19 cellular contexts compared by ENCODE assay signal in the genomic region with DNA sequence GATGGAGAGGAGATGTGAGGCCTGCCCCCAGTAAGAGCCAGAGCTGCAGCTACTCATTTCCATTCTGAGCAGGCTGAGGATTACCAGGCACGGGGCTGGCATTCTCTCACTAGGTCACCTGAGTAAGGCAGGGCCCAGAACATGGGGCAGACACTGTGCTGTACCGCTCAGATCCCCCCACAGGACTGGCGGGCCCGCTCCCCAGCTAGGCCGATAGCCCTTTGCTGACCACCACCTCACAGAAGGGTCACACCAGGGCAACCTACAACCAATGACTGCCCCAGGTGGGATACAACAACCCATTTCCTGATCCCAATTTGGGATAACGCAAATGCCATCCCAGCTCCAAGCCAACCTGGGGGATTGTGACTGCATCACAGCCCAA. TPM values are rescaled to one million over a fixed set of nuclear protein-coding genes. Genes with fewer than 3 reads are reported as not detected.
DNase-seq lines count a peak whose midpoint lies in the region; ATAC-seq, FAIRE-seq and TF ChIP-seq lines count a peak whose summit lies in the region.
"Had no signal": no experiment of that assay in that cellular context is flagged by ENCODE, and none has a peak within 500 bp of the region (broad histone marks: within the 10 kb centered on the region; RNA-seq: fewer than 3 reads in every experiment).

No MANE protein-coding gene starts in this region.

- peaks cover 65% of the 10 kb centered on the region for H3K36me3 Mint-ChIP-seq in activated CD4-positive, alpha-beta memory T cell treated with anti-CD3 and anti-CD28 coated beads for 36 hours
- H3K36me3 Mint-ChIP-seq in activated CD4-positive, alpha-beta memory T cell treated with anti-CD3 and anti-CD28 coated beads, Interleukin-2, amount 10 ng/mL, durations not matched to agents 7 days and 5 days (ENCODE audit: low read depth): peaks cover 87% of the 10 kb centered on the region
- peaks cover 83% of the 10 kb centered on the region for H3K36me3 Mint-ChIP-seq in activated naive CD8-positive, alpha-beta T cell treated with anti-CD3 and anti-CD28 coated beads, Interleukin-2, amount 50 U/mL, for 24 hours (ENCODE audit: low read depth)
- peaks cover 1% of the 10 kb centered on the region for H3K36me3 Mint-ChIP-seq in progenitor cell of endocrine pancreas (ENCODE audit: insufficient read depth)

- CTCF ChIA-PET in activated CD4-positive, alpha-beta memory T cell treated with anti-CD3 and anti-CD28 coated beads for 36 hours (lab: Charles Lee): interaction anchor here (1.3 to 9.8 kb wide), 5 partner anchors 9 to 49 kb away, joined by 5 to 228 read pairs (median 23); no protein-coding TSS in a partner anchor
- CTCF ChIA-PET in activated CD4-positive, alpha-beta memory T cell treated with anti-CD3 and anti-CD28 coated beads, Interleukin-2, amount 10 ng/mL, durations not matched to agents 7 days and 5 days (lab: Charles Lee): interaction anchor here (2.3 to 11.3 kb wide), 6 partner anchors 20 to 50 kb away, joined by 11 to 163 read pairs (median 22); a partner anchor contains a TSS

- H3K27ac Mint-ChIP-seq in activated CD4-positive, alpha-beta memory T cell treated with anti-CD3 and anti-CD28 coated beads for 36 hours: peak overlapping the region; percentile 72
- no peak overlapping the region for H3K27ac Mint-ChIP-seq in activated CD4-positive, alpha-beta memory T cell treated with anti-CD3 and anti-CD28 coated beads, Interleukin-2, amount 10 ng/mL, durations not matched to agents 7 days and 5 days
- peak overlapping the region; percentile 86 for H3K27ac Mint-ChIP-seq in activated naive CD8-positive, alpha-beta T cell treated with anti-CD3 and anti-CD28 coated beads, Interleukin-2, amount 50 U/mL, for 24 hours
- peak overlapping the region; percentile 71 for H3K27ac Mint-ChIP-seq in progenitor cell of endocrine pancreas
- H3K27ac Mint-ChIP-seq: GM23338 had no signal

- no peak for TF ChIP-seq CTCF in progenitor cell of endocrine pancreas (IDR thresholded peaks at IDR 0.05; ENCODE audit: unreplicated experiment)

- peaks cover 81% of the 10 kb centered on the region for H3K4me1 Mint-ChIP-seq in activated CD4-positive, alpha-beta memory T cell treated with anti-CD3 and anti-CD28 coated beads for 36 hours (ENCODE audit: low read depth)
- H3K4me1 Mint-ChIP-seq in activated CD4-positive, alpha-beta memory T cell treated with anti-CD3 and anti-CD28 coated beads, Interleukin-2, amount 10 ng/mL, durations not matched to agents 7 days and 5 days: peaks cover 75% of the 10 kb centered on the region
- peaks cover 88% of the 10 kb centered on the region for H3K4me1 Mint-ChIP-seq in activated naive CD8-positive, alpha-beta T cell treated with anti-CD3 and anti-CD28 coated beads, Interleukin-2, amount 50 U/mL, for 24 hours
- no peaks in the 10 kb centered on the region for H3K4me1 Mint-ChIP-seq in progenitor cell of endocrine pancreas (ENCODE audit: low read depth)

- peak; percentile 45; the same call in 1 of the 2 replicates for TF ChIP-seq POLR2A in GM12892 (IDR thresholded peaks at IDR 0.05; ENCODE audit: low read depth, low read length)

- no peaks in the 10 kb centered on the region for H3K9me3 Mint-ChIP-seq in activated CD4-positive, alpha-beta memory T cell treated with anti-CD3 and anti-CD28 coated beads for 36 hours
- no peaks in the 10 kb centered on the region for H3K9me3 Mint-ChIP-seq in activated CD4-positive, alpha-beta memory T cell treated with anti-CD3 and anti-CD28 coated beads, Interleukin-2, amount 10 ng/mL, durations not matched to agents 7 days and 5 days
- H3K9me3 Mint-ChIP-seq in activated naive CD8-positive, alpha-beta T cell treated with anti-CD3 and anti-CD28 coated beads, Interleukin-2, amount 50 U/mL, for 24 hours: no peaks in the 10 kb centered on the region
- no peaks in the 10 kb centered on the region for H3K9me3 Mint-ChIP-seq in progenitor cell of endocrine pancreas (ENCODE audit: low read depth)
- H3K9me3 Mint-ChIP-seq: activated T-cell treated with anti-CD3 and anti-CD28 coated beads, Interleukin-2, amount 50 U/mL, for 4 hours; GM23338 had no signal

- no peaks in the 10 kb centered on the region for H3K27me3 Mint-ChIP-seq in activated CD4-positive, alpha-beta memory T cell treated with anti-CD3 and anti-CD28 coated beads for 36 hours
- H3K27me3 Mint-ChIP-seq in activated CD4-positive, alpha-beta memory T cell treated with anti-CD3 and anti-CD28 coated beads, Interleukin-2, amount 10 ng/mL, durations not matched to agents 7 days and 5 days: no peaks in the 10 kb centered on the region
- H3K27me3 Mint-ChIP-seq in activated naive CD8-positive, alpha-beta T cell treated with anti-CD3 and anti-CD28 coated beads, Interleukin-2, amount 50 U/mL, for 24 hours: no peaks in the 10 kb centered on the region
- H3K27me3 Mint-ChIP-seq in progenitor cell of endocrine pancreas: no peaks in the 10 kb centered on the region

- POLR2A ChIA-PET in activated CD4-positive, alpha-beta memory T cell treated with anti-CD3 and anti-CD28 coated beads for 36 hours (lab: Charles Lee): interaction anchor here (1.0 to 2.0 kb wide), 3 partner anchors 10 to 27 kb away, joined by 4 to 5 read pairs (median 4); no protein-coding TSS in a partner anchor
- POLR2A ChIA-PET in activated CD4-positive, alpha-beta memory T cell treated with anti-CD3 and anti-CD28 coated beads, Interleukin-2, amount 10 ng/mL, durations not matched to agents 7 days and 5 days (lab: Charles Lee): interaction anchor here (0.8 to 5.8 kb wide), 4 partner anchors 17 to 195 kb away, joined by 3 to 60 read pairs (median 7); a partner anchor contains a TSS

- ATAC-seq in activated naive CD8-positive, alpha-beta T cell treated with anti-CD3 and anti-CD28 coated beads, Interleukin-2, amount 50 U/mL, for 24 hours: no peak
- ATAC-seq in HG02763 (IDR thresholded peaks at IDR 0.05; ENCODE audit: unreplicated experiment): no peak
- ATAC-seq: activated T-cell treated with anti-CD3 and anti-CD28 coated beads, Interleukin-2, amount 50 U/mL, for 4 hours; GM23338; left ventricle myocardium superior had no signal

- no peak for FAIRE-seq in GM12892 (lab: Jason Lieb, UNC)
- FAIRE-seq: bronchial epithelial cell, endothelial cell of umbilical vein, GM12891 had no signal

- intact Hi-C loops in activated CD4-positive, alpha-beta memory T cell treated with anti-CD3 and anti-CD28 coated beads for 36 hours (cut with micrococcal nuclease): no loop called here

- no peak overlapping the region for H3K4me3 Mint-ChIP-seq in activated CD4-positive, alpha-beta memory T cell treated with anti-CD3 and anti-CD28 coated beads for 36 hours
- no peak overlapping the region for H3K4me3 Mint-ChIP-seq in activated CD4-positive, alpha-beta memory T cell treated with anti-CD3 and anti-CD28 coated beads, Interleukin-2, amount 10 ng/mL, durations not matched to agents 7 days and 5 days
- H3K4me3 Mint-ChIP-seq in activated naive CD8-positive, alpha-beta T cell treated with anti-CD3 and anti-CD28 coated beads, Interleukin-2, amount 50 U/mL, for 24 hours: no peak overlapping the region
- no peak overlapping the region for H3K4me3 Mint-ChIP-seq in progenitor cell of endocrine pancreas (ENCODE audit: low read depth)
- H3K4me3 Mint-ChIP-seq: GM23338 had no signal

- no peak for DNase-seq in activated CD4-positive, alpha-beta memory T cell treated with anti-CD3 and anti-CD28 coated beads for 36 hours
- DNase-seq in activated CD4-positive, alpha-beta memory T cell treated with anti-CD3 and anti-CD28 coated beads, Interleukin-2, amount 10 ng/mL, durations not matched to agents 7 days and 5 days: no peak
- DNase-seq in GM12892 (ENCODE audit: insufficient read length) (no peak), progenitor cell of endocrine pancreas (ENCODE audit: low spot score, unreplicated experiment) (no peak), C1 segment of cervical spinal cord (lab: John Stamatoyannopoulos, UW) (no peak), islet precursor cell (no peak)
- no peak for DNase-seq in activated naive CD8-positive, alpha-beta T cell treated with anti-CD3 and anti-CD28 coated beads, Interleukin-2, amount 50 U/mL, for 24 hours
- DNase-seq: activated CD4-positive, alpha-beta T cell treated with anti-CD3 and anti-CD28 coated beads for 4 hours; activated T-cell treated with anti-CD3 and anti-CD28 coated beads, Interleukin-2, amount 50 U/mL, for 4 hours; left ventricle myocardium superior; NCI-H1436; NCI-H524; stimulated activated CD4-positive, alpha-beta T cell treated with anti-CD3 and anti-CD28 coated beads, Interleukin-4, amount 100 ng/mL, for 24 hours; testis had no signal

RNA-seq across cellular contexts. Expression of a gene that starts 52.5 kb away (rescaled TPM):
- total RNA-seq in activated CD4-positive, alpha-beta memory T cell treated with anti-CD3 and anti-CD28 coated beads for 36 hours: 10 to 100 TPM; 23.5 to 24.0 TPM
- 10 to 100 TPM; 26.9 to 27.1 TPM for total RNA-seq in activated CD4-positive, alpha-beta memory T cell treated with anti-CD3 and anti-CD28 coated beads, Interleukin-2, amount 10 ng/mL, durations not matched to agents 7 days and 5 days
- 14.0 TPM for polyA plus RNA-seq in GM12892 (2012; ENCODE audit: missing spikeins)
- 17.6 and 18.5 TPM in 2 replicates for total RNA-seq in progenitor cell of endocrine pancreas

RNA-seq across cellular contexts. Expression of a gene that starts 52.8 kb away (rescaled TPM):
- total RNA-seq in activated CD4-positive, alpha-beta memory T cell treated with anti-CD3 and anti-CD28 coated beads for 36 hours: 10 to 100 TPM; 23.4 TPM
- 10 to 100 TPM; 16.7 to 19.8 TPM for total RNA-seq in activated CD4-positive, alpha-beta memory T cell treated with anti-CD3 and anti-CD28 coated beads, Interleukin-2, amount 10 ng/mL, durations not matched to agents 7 days and 5 days
- polyA plus RNA-seq in GM12892 (2012; ENCODE audit: missing spikeins): 18.1 TPM
- total RNA-seq in progenitor cell of endocrine pancreas: 25.1 and 27.8 TPM in 2 replicates
